9 cellular contexts compared by ENCODE assay signal in genomic region chr11:120511804-120512726, GRCh38. TPM values are rescaled to one million over a fixed set of nuclear protein-coding genes. Genes with fewer than 3 reads are reported as not detected.
DNase-seq lines count a peak whose midpoint lies in the region; ATAC-seq and TF ChIP-seq lines count a peak whose summit lies in the region.
"Had no signal": no experiment of that assay in that cellular context is flagged by ENCODE, and none has a peak within 500 bp of the region (broad histone marks: within the 10 kb centered on the region; RNA-seq: fewer than 3 reads in every experiment).

No MANE protein-coding gene starts in this region.

- H3K4me1 Mint-ChIP-seq in stimulated activated effector memory CD8-positive, alpha-beta T cell treated with anti-CD3 and anti-CD28 coated beads, Interleukin-12 subunit alpha, Interleukin-12 subunit beta, amount 100 ng/mL, for 72 hours, result peaks cover 5% of the 10 kb centered on the region

- in situ Hi-C loops in Panc1 (cut with HindIII; ENCODE audit: low pct_unique_long_range_greater_than_20kb, low sequenced_read_pairs), result no loop called here

- CTCF ChIA-PET in Panc1 (lab: Charles Lee), result interaction anchor here (0.5 to 1.6 kb wide), 8 partner anchors 10 to 690 kb away, joined by 3 to 12 read pairs (median 4); no protein-coding TSS in a partner anchor

- H3K27me3 ChIP-seq in Panc1 (ENCODE audit: control insufficient read depth, insufficient read depth, low read length) (peaks cover 3% of the 10 kb centered on the region), iPS DF 6.9 (ENCODE audit: control insufficient read depth, insufficient read depth, low read length) (no peaks in the 10 kb centered on the region; the same call in 1 of the 2 replicates)

- DNase-seq in DMS53 (lab: John Stamatoyannopoulos, UW) (peak; percentile 31), DMS53 treated with DMSO at 0.1 percent for 48 hours (lab: John Stamatoyannopoulos, UW; ENCODE audit: unreplicated experiment) (no peak), Panc1 (ENCODE audit: low read depth, low spot score) (no peak), iPS DF 6.9 (ENCODE audit: low read depth, low spot score) (no peak), H4 (ENCODE audit: low spot score) (no peak)
- DNase-seq in stimulated activated effector memory CD8-positive, alpha-beta T cell treated with anti-CD3 and anti-CD28 coated beads, Interleukin-12 subunit alpha, Interleukin-12 subunit beta, amount 100 ng/mL, for 72 hours (ENCODE audit: low spot score in 2 of 2), result no peak
- DNase-seq in activated effector memory CD4-positive, alpha-beta T cell treated with anti-CD3 and anti-CD28 coated beads, Interleukin-2, amount 50 U/mL, for 16 hours, result no peak

- H3K9me3 ChIP-seq in Panc1 (ENCODE audit: control insufficient read depth, insufficient read depth, low read depth, low read length), result no peaks in the 10 kb centered on the region
- no peaks in the 10 kb centered on the region for H3K9me3 ChIP-seq in iPS DF 6.9 (ENCODE audit: control insufficient read depth, insufficient read depth, low read length)

- peak overlapping the region; percentile 23 for H3K4me3 Mint-ChIP-seq in stimulated activated effector memory CD8-positive, alpha-beta T cell treated with anti-CD3 and anti-CD28 coated beads, Interleukin-12 subunit alpha, Interleukin-12 subunit beta, amount 100 ng/mL, for 72 hours

- ATAC-seq in Panc1 (no peak), GM21717 (IDR thresholded peaks at IDR 0.05; ENCODE audit: unreplicated experiment) (no peak)
- no peak for ATAC-seq in stimulated activated effector memory CD8-positive, alpha-beta T cell treated with anti-CD3 and anti-CD28 coated beads, Interleukin-12 subunit alpha, Interleukin-12 subunit beta, amount 100 ng/mL, for 72 hours

- peaks cover 3% of the 10 kb centered on the region for H3K4me1 ChIP-seq in Panc1 (ENCODE audit: control insufficient read depth, insufficient read depth, low read length)
- peaks cover 5% of the 10 kb centered on the region; the same call in 1 of the 2 replicates for H3K4me1 ChIP-seq in iPS DF 6.9 (ENCODE audit: control insufficient read depth, insufficient read depth, low read length)

- H3K27ac Mint-ChIP-seq in stimulated activated effector memory CD8-positive, alpha-beta T cell treated with anti-CD3 and anti-CD28 coated beads, Interleukin-12 subunit alpha, Interleukin-12 subunit beta, amount 100 ng/mL, for 72 hours, result no peak overlapping the region

- POLR2A ChIA-PET in Panc1 (lab: Charles Lee), result no interaction called here

- peak overlapping the region; percentile 14 to 27; a peak in 3 of 4 replicates for H3K4me3 ChIP-seq in Panc1 (ENCODE audit: low read depth in 2 of 2, low read length in 2 of 2)
- H3K4me3 ChIP-seq in iPS DF 6.9 (ENCODE audit: low read length), result peak overlapping the region; percentile 64; the same call in 1 of the 2 replicates

- H3K36me3 ChIP-seq in Panc1 (ENCODE audit: control insufficient read depth, insufficient read depth, low read length), result no peaks in the 10 kb centered on the region
- no peaks in the 10 kb centered on the region for H3K36me3 ChIP-seq in iPS DF 6.9 (ENCODE audit: control insufficient read depth, insufficient read depth, low read length)

- H3K27ac ChIP-seq in Panc1 (ENCODE audit: low read length), result no peak overlapping the region
- H3K27ac ChIP-seq in iPS DF 6.9 (ENCODE audit: low read length), result no peak overlapping the region

- no peak for TF ChIP-seq CTCF in Panc1 (IDR thresholded peaks at IDR 0.05)

- no CpG with 5 or more reads among the region's 73 CpGs for WGBS in iPS DF 6.9 (ENCODE audit: insufficient coverage, insufficient read length)

- no TSS peak for BruUV-seq in Panc1 (replicated peaks; lab: Mats Ljungman, UMichigan)

- no peaks in the 10 kb centered on the region for H3K9me3 Mint-ChIP-seq in stimulated activated effector memory CD8-positive, alpha-beta T cell treated with anti-CD3 and anti-CD28 coated beads, Interleukin-12 subunit alpha, Interleukin-12 subunit beta, amount 100 ng/mL, for 72 hours

- intact Hi-C loops in Panc1 (cut with micrococcal nuclease; ENCODE audit: unreplicated experiment), result loop anchor here (1.0 to 10.0 kb wide), 5 partner anchors 173 to 683 kb away; no protein-coding TSS in a partner anchor

- H3K36me3 Mint-ChIP-seq in stimulated activated effector memory CD8-positive, alpha-beta T cell treated with anti-CD3 and anti-CD28 coated beads, Interleukin-12 subunit alpha, Interleukin-12 subunit beta, amount 100 ng/mL, for 72 hours, result no peaks in the 10 kb centered on the region

RNA-seq across cellular contexts. Expression of gene GRIK4, which starts 0.5 kb away (rescaled TPM):
- 0.62 TPM for total RNA-seq in Panc1 (2021; ENCODE audit: unreplicated experiment)
- polyA plus RNA-seq in Panc1 (2012; ENCODE audit: insufficient read length), result 0.17 TPM
- 0.14 and 0.27 TPM in 2 replicates for total RNA-seq in H4 (2014; rRNA removed; shearing (Covaris generic))
- total RNA-seq: A172 had no signal
